In the genomic region with DNA sequence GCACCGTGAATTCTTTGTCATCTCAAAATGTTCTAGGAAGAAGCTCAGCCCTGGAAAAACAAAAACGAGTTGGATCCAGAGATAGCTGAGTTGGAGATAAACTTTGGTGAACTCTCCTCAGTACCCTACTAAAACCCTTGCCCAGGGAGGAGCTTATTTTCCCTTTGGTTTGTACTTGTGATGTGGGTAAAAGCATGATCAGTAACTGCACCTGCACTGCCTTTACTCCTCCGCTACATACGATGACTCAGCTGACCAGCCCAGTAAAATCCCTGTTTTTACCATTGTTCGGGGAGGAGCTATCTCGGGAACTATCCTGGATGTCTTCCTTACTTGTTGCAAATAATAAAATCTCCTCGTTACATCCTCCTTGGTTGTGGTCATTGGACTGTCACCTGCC, we compare ENCODE assay signal across 18 cellular contexts.
A peak's percentile ranks its signal among the peaks of the same experiment; 100 is the strongest.
DNase-seq lines count a peak whose midpoint lies in the region; ATAC-seq, FAIRE-seq and TF ChIP-seq lines count a peak whose summit lies in the region.
"Had no signal": no experiment of that assay in that cellular context is flagged by ENCODE, and none has a peak within 500 bp of the region (broad histone marks: within the 10 kb centered on the region; RNA-seq: fewer than 3 reads in every experiment).

No MANE protein-coding gene starts in this region.

- H3K27me3 ChIP-seq in breast epithelium, result no peaks in the 10 kb centered on the region
- H3K27me3 ChIP-seq in HUES6 (ENCODE audit: control insufficient read depth, insufficient read depth, low read length), result peaks cover 31% of the 10 kb centered on the region; the same call in 1 of the 2 replicates
- no peaks in the 10 kb centered on the region for H3K27me3 ChIP-seq in bronchial epithelial cell (ENCODE audit: control insufficient read depth, insufficient read depth, low read length)
- H3K27me3 ChIP-seq in right lobe of liver, result no peaks in the 10 kb centered on the region
- H3K27me3 ChIP-seq: BLaER1 had no signal

- peaks cover 30% of the 10 kb centered on the region for H3K27me3 Mint-ChIP-seq in MCF 10A (ENCODE audit: insufficient read depth, unreplicated experiment)
- H3K27me3 Mint-ChIP-seq: CD4-positive, alpha-beta memory T cell; IgD-negative memory B cell had no signal

- DNase-seq in MCF 10A (ENCODE audit: unreplicated experiment), result peak; percentile 5
- DNase-seq in breast epithelium (ENCODE audit: low spot score in 2 of 2), result no peak
- no peak for DNase-seq in bronchial epithelial cell (ENCODE audit: low read depth)
- DNase-seq in right lobe of liver, result peak in 1 of 3 donors; percentile 77
- DNase-seq in SHP77 (lab: John Stamatoyannopoulos, UW), result no peak
- DNase-seq in islet precursor cell, result no peak
- DNase-seq: 8988T; CD4-positive, alpha-beta memory T cell; DMS153; DMS79; GF-D8; GOT3; H9 had no signal

- no TSS peak for BruUV-seq in MCF 10A (replicated peaks; lab: Mats Ljungman, UMichigan)

- no peak overlapping the region for H3K27ac Mint-ChIP-seq in MCF 10A (ENCODE audit: low read depth, unreplicated experiment)
- H3K27ac Mint-ChIP-seq: CD14-positive monocyte; CD4-positive, alpha-beta memory T cell; H9; IgD-negative memory B cell had no signal

- no peak overlapping the region for H3K4me3 ChIP-seq in breast epithelium
- H3K4me3 ChIP-seq in HUES6 (ENCODE audit: low read depth, low read length), result no peak overlapping the region
- no peak overlapping the region for H3K4me3 ChIP-seq in bronchial epithelial cell (ENCODE audit: low read depth, low read length)
- H3K4me3 ChIP-seq in right lobe of liver, result no peak overlapping the region
- H3K4me3 ChIP-seq: BLaER1 had no signal

- H3K4me1 ChIP-seq in breast epithelium (no peaks in the 10 kb centered on the region), HUES6 (ENCODE audit: control insufficient read depth, insufficient read depth, low read length) (peaks cover 53% of the 10 kb centered on the region), right lobe of liver (peaks cover 0 to 30% (median 0%) of the 10 kb centered on the region in 4 donors)

- H3K4me1 Mint-ChIP-seq in MCF 10A (ENCODE audit: insufficient read depth, unreplicated experiment), result no peaks in the 10 kb centered on the region
- H3K4me1 Mint-ChIP-seq: CD14-positive monocyte, IgD-negative memory B cell had no signal

- no peaks in the 10 kb centered on the region for H3K36me3 Mint-ChIP-seq in MCF 10A (ENCODE audit: insufficient read depth, unreplicated experiment)
- H3K36me3 Mint-ChIP-seq: CD14-positive monocyte; CD4-positive, alpha-beta memory T cell; IgD-negative memory B cell had no signal

- ATAC-seq in right lobe of liver (peak; percentile 77 to 86 (median 84)), HG03108 (IDR thresholded peaks at IDR 0.05; ENCODE audit: unreplicated experiment) (no peak)

- intact Hi-C loops in MCF 10A (cut with micrococcal nuclease) (no loop called here), breast epithelium (cut with DNase I; ENCODE audit: low total_unique reads) (no loop called here), right lobe of liver (cut with DNase I) (no loop called here)

- H3K9ac ChIP-seq in HUES6 (ENCODE audit: low read length), result peak overlapping the region; percentile 45
- H3K9ac ChIP-seq: BLaER1 had no signal

- FAIRE-seq in bronchial epithelial cell (lab: Jason Lieb, UNC), result peak; percentile 28

- TF ChIP-seq POLR2A in breast epithelium (IDR thresholded peaks at IDR 0.05), result no peak
- no peak for TF ChIP-seq POLR2A in right lobe of liver (IDR thresholded peaks at IDR 0.05)

- H3K36me3 ChIP-seq in breast epithelium (no peaks in the 10 kb centered on the region), HUES6 (ENCODE audit: control insufficient read depth, insufficient read depth, low read length) (no peaks in the 10 kb centered on the region), bronchial epithelial cell (ENCODE audit: control insufficient read depth, insufficient read depth, low read length) (no peaks in the 10 kb centered on the region), right lobe of liver (no peaks in the 10 kb centered on the region)
- H3K36me3 ChIP-seq: BLaER1 had no signal

- POLR2A ChIA-PET in MCF 10A (lab: Yijun Ruan, JAX), result no interaction called here

- CTCF ChIA-PET in MCF 10A (lab: Yijun Ruan, JAX), result interaction anchor here (0.6 to 2.3 kb wide), 3 partner anchors 18 to 93 kb away, joined by 3 to 7 read pairs (median 5); no protein-coding TSS in a partner anchor

- H3K4me3 Mint-ChIP-seq in MCF 10A (ENCODE audit: unreplicated experiment), result no peak overlapping the region
- H3K4me3 Mint-ChIP-seq: CD14-positive monocyte; CD4-positive, alpha-beta memory T cell; H9; IgD-negative memory B cell had no signal

- no peaks in the 10 kb centered on the region for H3K9me3 Mint-ChIP-seq in MCF 10A (ENCODE audit: unreplicated experiment)
- H3K9me3 Mint-ChIP-seq: CD4-positive, alpha-beta memory T cell; H9 had no signal

- WGBS in right lobe of liver (ENCODE audit: insufficient coverage, low coverage, low lambda C conversion rate, missing lambda C conversion rate), result 22% methylated on average over 7 of the region's 7 CpGs

- H3K27ac ChIP-seq in breast epithelium (no peak overlapping the region), HUES6 (ENCODE audit: low read depth, low read length) (no peak overlapping the region; the same call in 1 of the 2 replicates), right lobe of liver (peak overlapping the region in 1 of 3 donors; percentile 70)
- H3K27ac ChIP-seq: BLaER1 had no signal

- no peak for TF ChIP-seq CTCF in MCF 10A (IDR thresholded peaks at IDR 0.05; ENCODE audit: unreplicated experiment)
- TF ChIP-seq CTCF in breast epithelium (IDR thresholded peaks at IDR 0.05), result no peak
- no peak for TF ChIP-seq CTCF in bronchial epithelial cell (IDR thresholded peaks at IDR 0.05; ENCODE audit: insufficient read depth, low read length, severe bottlenecking)
- no peak for TF ChIP-seq CTCF in right lobe of liver (IDR thresholded peaks at IDR 0.05)

- H3K9me3 ChIP-seq in breast epithelium, result no peaks in the 10 kb centered on the region
- H3K9me3 ChIP-seq in HUES6 (ENCODE audit: control insufficient read depth, insufficient read depth, low read depth, low read length), result no peaks in the 10 kb centered on the region
- no peaks in the 10 kb centered on the region for H3K9me3 ChIP-seq in right lobe of liver
- H3K9me3 ChIP-seq: BLaER1 had no signal
